In genomic region chr2:26578581-26578980, GRCh38 we compare ENCODE assay signal across 14 cellular contexts.
DNase-seq lines count a peak whose midpoint lies in the region; ATAC-seq, FAIRE-seq and TF ChIP-seq lines count a peak whose summit lies in the region.
"Had no signal": no experiment of that assay in that cellular context is flagged by ENCODE, and none has a peak within 500 bp of the region (broad histone marks: within the 10 kb centered on the region; RNA-seq: fewer than 3 reads in every experiment).

No MANE protein-coding gene starts in this region.

- H4K20me1 ChIP-seq in HepG2 (ENCODE audit: insufficient read depth, low read length), result peaks cover 9% of the 10 kb centered on the region

- H3K27ac ChIP-seq in right lobe of liver (no peak overlapping the region), HepG2 (ENCODE audit: extremely low read length, insufficient read depth, low read length) (no peak overlapping the region), sigmoid colon (no peak overlapping the region)
- H3K27ac ChIP-seq: 22Rv1, GM23248 had no signal

- no peak overlapping the region for H3K4me3 ChIP-seq in right lobe of liver
- no peak overlapping the region for H3K4me3 ChIP-seq in HepG2 (replicated peaks in 1 of 3; ENCODE audit: insufficient read depth in 1 of 3, low read depth in 2 of 3, low read length in 3 of 3)
- H3K4me3 ChIP-seq in sigmoid colon, result no peak overlapping the region
- H3K4me3 ChIP-seq: GM23248 had no signal

- POLR2A ChIA-PET in HepG2 (lab: Yijun Ruan, JAX), result no interaction called here

- no peak for FAIRE-seq in HepG2 (lab: Jason Lieb, UNC)
- no peak for FAIRE-seq in GM19239 (lab: Jason Lieb, UNC)
- FAIRE-seq: H54, HTR-8/SVneo had no signal

- intact Hi-C loops in right lobe of liver (cut with DNase I), result no loop called here
- intact Hi-C loops in HepG2 (cut with micrococcal nuclease; ENCODE audit: unreplicated experiment), result loop anchor here (1.0 to 10.0 kb wide), 2 partner anchors 57 to 84 kb away; no protein-coding TSS in a partner anchor
- intact Hi-C loops in sigmoid colon (cut with DNase I), result no loop called here

- TF ChIP-seq EP300 in HepG2 (IDR thresholded peaks at IDR 0.05; ENCODE audit: low read depth in 2 of 2, low read length in 2 of 2) (no peak), HepG2 (CRISPR knock-in tag; IDR thresholded peaks at IDR 0.05; ENCODE audit: borderline replicate concordance) (no peak), sigmoid colon (IDR thresholded peaks at IDR 0.05) (no peak)

- BruUV-seq in HepG2 (replicated peaks; lab: Mats Ljungman, UMichigan), result no TSS peak

- no peaks in the 10 kb centered on the region for H3K36me3 ChIP-seq in right lobe of liver
- no peaks in the 10 kb centered on the region for H3K36me3 ChIP-seq in HepG2 (replicated peaks in 1 of 2; ENCODE audit: control insufficient read depth in 1 of 2, insufficient read depth in 2 of 2, low read length in 2 of 2)
- no peaks in the 10 kb centered on the region for H3K36me3 ChIP-seq in sigmoid colon

- H3K9me3 ChIP-seq in right lobe of liver, result no peaks in the 10 kb centered on the region
- H3K9me3 ChIP-seq in HepG2 (ENCODE audit: low read length), result no peaks in the 10 kb centered on the region
- H3K9me3 ChIP-seq in sigmoid colon, result no peaks in the 10 kb centered on the region
- H3K9me3 ChIP-seq: Caco-2 had no signal

- no peak for ATAC-seq in right lobe of liver
- no peak for ATAC-seq in HepG2

- TF ChIP-seq RAD21 in HepG2 (CRISPR knock-in tag; IDR thresholded peaks at IDR 0.05), result no peak

- H3K4me1 ChIP-seq in right lobe of liver (no peaks in the 10 kb centered on the region), HepG2 (ENCODE audit: insufficient read depth, low read length) (no peaks in the 10 kb centered on the region), sigmoid colon (no peaks in the 10 kb centered on the region)

- TF ChIP-seq POLR2A in right lobe of liver (IDR thresholded peaks at IDR 0.05) (no peak), HepG2 (IDR thresholded peaks at IDR 0.05; ENCODE audit: insufficient read depth in 1 of 2, low read depth in 2 of 2, low read length in 2 of 2) (no peak), sigmoid colon (IDR thresholded peaks at IDR 0.05) (no peak)

- TF ChIP-seq CTCF in right lobe of liver (IDR thresholded peaks at IDR 0.05), result no peak
- TF ChIP-seq CTCF in HepG2 (CRISPR knock-in tag; IDR thresholded peaks at IDR 0.05), result no peak
- no peak for TF ChIP-seq CTCF in sigmoid colon (IDR thresholded peaks at IDR 0.05)

- H3K4me2 ChIP-seq in HepG2 (ENCODE audit: low read depth, low read length), result no peak overlapping the region

- H2AFZ ChIP-seq in HepG2 (ENCODE audit: low read length), result no peak overlapping the region
- H2AFZ ChIP-seq: GM23248 had no signal

- in situ Hi-C loops in HepG2 (cut with HindIII; ENCODE audit: extremely low pct_ligation_motif_present, low pct_unique_long_range_greater_than_20kb), result loop anchor here (5.0 kb wide), 1 partner anchor 56 kb away; no protein-coding TSS in a partner anchor

- no peak overlapping the region for H3K9ac ChIP-seq in HepG2 (ENCODE audit: insufficient read depth, low read depth, low read length)
- H3K9ac ChIP-seq: GM23248 had no signal

- DNase-seq in activated CD8-positive, alpha-beta memory T cell treated with anti-CD3 and anti-CD28 coated beads, Interleukin-2, amount 50 U/mL, for 48 hours, result peak; percentile 42
- DNase-seq in activated CD8-positive, alpha-beta memory T cell treated with anti-CD3 and anti-CD28 coated beads for 24 hours, result no peak
- DNase-seq in right lobe of liver (peak in 2 of 3 donors; percentile 8 to 36), HepG2 (ENCODE audit: low spot score) (no peak), sigmoid colon (peak; percentile 45), NCI-H1694 treated with DMSO at 0.1 percent for 48 hours (lab: John Stamatoyannopoulos, UW) (no peak), hypothalamus (lab: John Stamatoyannopoulos, UW) (no peak), GM19239 (ENCODE audit: insufficient read length, low spot score) (no peak)
- DNase-seq: Caco-2; CD8-positive, alpha-beta T cell; GM23248 had no signal

- CTCF ChIA-PET in HepG2 (lab: Yijun Ruan, JAX; ENCODE audit: low intra/inter-chr PET ratio, low total read pairs), result interaction anchor here (0.9 to 2.2 kb wide), 5 partner anchors 15 to 168 kb away, joined by 3 to 12 read pairs (median 5); a partner anchor contains a TSS

- H3K79me2 ChIP-seq in HepG2 (ENCODE audit: insufficient read depth, low read length), result no peaks in the 10 kb centered on the region

- 17% methylated on average over 4 of the region's 5 CpGs for WGBS in right lobe of liver (ENCODE audit: insufficient coverage, low coverage, low lambda C conversion rate, missing lambda C conversion rate)
- 1% methylated on average over 5 of the region's 5 CpGs for WGBS in HepG2 (ENCODE audit: low lambda C conversion rate)
- 81 to 91% methylated on average over 5 of the region's 5 CpGs for WGBS in sigmoid colon, 2 donors

- H3K27me3 ChIP-seq in right lobe of liver, result no peaks in the 10 kb centered on the region
- H3K27me3 ChIP-seq in HepG2 (ENCODE audit: control insufficient read depth in 1 of 2, insufficient read depth in 2 of 2, low read length in 2 of 2), result peaks cover 29 to 91% of the 10 kb centered on the region in 2 experiments; a peak in 4 of 5 replicates
- H3K27me3 ChIP-seq in sigmoid colon, result peaks cover 0 to 11% (median 0%) of the 10 kb centered on the region in 3 donors

TF ChIP-seq in HepG2, 621 proteins besides CTCF, POLR2A, EP300 and RAD21 (continues in another document):
- no peak for TF ChIP-seq ZNF407 (CRISPR knock-in tag; IDR thresholded peaks at IDR 0.05; ENCODE audit: not compliant biosample characterization)
- TF ChIP-seq GLMP (CRISPR knock-in tag; IDR thresholded peaks at IDR 0.05; ENCODE audit: borderline replicate concordance), result no peak
- TF ChIP-seq ZNF607 (CRISPR knock-in tag; IDR thresholded peaks at IDR 0.05; ENCODE audit: borderline replicate concordance), result no peak
- no peak for TF ChIP-seq MBNL3 (CRISPR knock-in tag; conservative IDR thresholded peaks at IDR 0.05)
- no peak for TF ChIP-seq PHB2 (IDR thresholded peaks at IDR 0.05; ENCODE audit: partially characterized antibody)
- TF ChIP-seq ZNF547 (CRISPR knock-in tag; IDR thresholded peaks at IDR 0.05), result no peak
- TF ChIP-seq HNRNPH1 (optimal IDR thresholded peaks at IDR 0.05; ENCODE audit: low read depth, low read length), result no peak
- no peak for TF ChIP-seq KDM4B (CRISPR knock-in tag; IDR thresholded peaks at IDR 0.05)
- no peak for TF ChIP-seq ARNT (IDR thresholded peaks at IDR 0.05)

Comparison
In these comparisons a context has a peak if more than half of its experiments do, and no peak if none do; other contexts are left out.
1. DNase-seq: peak in activated CD8-positive, alpha-beta memory T cell treated with anti-CD3 and anti-CD28 coated beads, Interleukin-2, amount 50 U/mL, for 48 hours (single experiment), right lobe of liver (2 of 3) and sigmoid colon (single experiment); none in activated CD8-positive, alpha-beta memory T cell treated with anti-CD3 and anti-CD28 coated beads for 24 hours (single experiment), HepG2 (single experiment), NCI-H1694 treated with DMSO at 0.1 percent for 48 hours (single experiment), hypothalamus (0 of 51) and GM19239 (single experiment).